ENCODE assay signal across 1 cellular context in the genomic region with DNA sequence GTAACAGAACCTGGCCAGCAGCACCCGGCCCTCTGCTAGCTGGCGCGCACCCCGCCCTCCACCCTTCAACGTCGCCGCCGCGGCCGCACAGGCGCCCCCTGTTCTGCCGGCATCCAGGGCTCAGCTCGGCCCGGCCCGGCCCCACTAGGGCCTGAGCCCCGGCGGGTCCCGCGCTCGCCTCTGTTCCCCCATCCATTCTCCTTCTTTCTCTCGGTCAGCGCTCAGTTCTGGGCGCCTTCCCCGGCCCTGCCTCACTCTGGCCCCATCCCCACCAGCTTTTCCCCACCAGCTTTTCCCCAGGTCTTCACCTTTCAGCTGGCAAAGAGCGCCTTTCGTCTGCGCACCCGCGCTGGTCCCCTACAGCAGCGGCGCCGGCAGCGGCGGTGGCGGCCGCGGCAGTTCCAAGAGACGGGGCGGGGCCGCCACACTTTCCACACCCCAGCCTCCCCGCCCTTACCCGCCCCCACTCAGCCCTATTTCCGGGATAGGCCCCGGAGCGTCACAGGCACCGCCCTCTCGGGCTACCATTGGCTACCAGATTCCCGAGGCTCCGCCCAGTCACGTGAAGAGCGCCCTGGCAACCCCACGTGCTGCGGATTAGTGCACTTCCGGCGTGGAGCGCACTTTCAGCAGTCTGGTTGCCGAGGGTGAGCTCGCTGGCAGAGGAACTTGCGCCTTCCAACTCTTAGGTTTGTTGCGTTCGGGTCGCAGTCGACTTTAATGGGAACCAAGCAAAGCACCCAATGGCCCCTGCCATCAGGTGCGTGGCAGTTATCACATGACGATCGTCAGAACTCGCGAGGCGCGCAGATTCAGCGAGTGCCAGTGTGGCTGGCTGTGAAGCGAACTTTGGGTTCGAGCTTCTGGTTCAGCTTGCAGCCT.
A peak's percentile ranks its signal among the peaks of the same experiment; 100 is the strongest.
TF ChIP-seq lines count a peak whose summit lies in the region.

A gene (minus strand): TSS at position 403 of the 882 bp plus-strand sequence. CDS start 831 bp downstream, outside the sequence.

TF ChIP-seq in HepG2, 621 proteins besides CTCF, POLR2A, EP300 and RAD21 (continued from another document and continues in another):
- TF ChIP-seq, protein P1, sequence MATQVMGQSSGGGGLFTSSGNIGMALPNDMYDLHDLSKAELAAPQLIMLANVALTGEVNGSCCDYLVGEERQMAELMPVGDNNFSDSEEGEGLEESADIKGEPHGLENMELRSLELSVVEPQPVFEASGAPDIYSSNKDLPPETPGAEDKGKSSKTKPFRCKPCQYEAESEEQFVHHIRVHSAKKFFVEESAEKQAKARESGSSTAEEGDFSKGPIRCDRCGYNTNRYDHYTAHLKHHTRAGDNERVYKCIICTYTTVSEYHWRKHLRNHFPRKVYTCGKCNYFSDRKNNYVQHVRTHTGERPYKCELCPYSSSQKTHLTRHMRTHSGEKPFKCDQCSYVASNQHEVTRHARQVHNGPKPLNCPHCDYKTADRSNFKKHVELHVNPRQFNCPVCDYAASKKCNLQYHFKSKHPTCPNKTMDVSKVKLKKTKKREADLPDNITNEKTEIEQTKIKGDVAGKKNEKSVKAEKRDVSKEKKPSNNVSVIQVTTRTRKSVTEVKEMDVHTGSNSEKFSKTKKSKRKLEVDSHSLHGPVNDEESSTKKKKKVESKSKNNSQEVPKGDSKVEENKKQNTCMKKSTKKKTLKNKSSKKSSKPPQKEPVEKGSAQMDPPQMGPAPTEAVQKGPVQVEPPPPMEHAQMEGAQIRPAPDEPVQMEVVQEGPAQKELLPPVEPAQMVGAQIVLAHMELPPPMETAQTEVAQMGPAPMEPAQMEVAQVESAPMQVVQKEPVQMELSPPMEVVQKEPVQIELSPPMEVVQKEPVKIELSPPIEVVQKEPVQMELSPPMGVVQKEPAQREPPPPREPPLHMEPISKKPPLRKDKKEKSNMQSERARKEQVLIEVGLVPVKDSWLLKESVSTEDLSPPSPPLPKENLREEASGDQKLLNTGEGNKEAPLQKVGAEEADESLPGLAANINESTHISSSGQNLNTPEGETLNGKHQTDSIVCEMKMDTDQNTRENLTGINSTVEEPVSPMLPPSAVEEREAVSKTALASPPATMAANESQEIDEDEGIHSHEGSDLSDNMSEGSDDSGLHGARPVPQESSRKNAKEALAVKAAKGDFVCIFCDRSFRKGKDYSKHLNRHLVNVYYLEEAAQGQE (IDR thresholded peaks at IDR 0.05; ENCODE audit: borderline replicate concordance in 1 of 2, low read depth in 1 of 2, low read length in 2 of 2), result no peak
- TF ChIP-seq SP1 (IDR thresholded peaks at IDR 0.05), result no peak
- TF ChIP-seq SP1 (CRISPR knock-in tag; IDR thresholded peaks at IDR 0.05), result peak; percentile 97
- TF ChIP-seq RXRA (CRISPR knock-in tag; IDR thresholded peaks at IDR 0.05), result peak; percentile 42; the same call in 1 of the 2 replicates
- TF ChIP-seq ZEB1 (IDR thresholded peaks at IDR 0.05; ENCODE audit: insufficient replicate concordance, low read depth), result no peak
- TF ChIP-seq, protein P2, sequence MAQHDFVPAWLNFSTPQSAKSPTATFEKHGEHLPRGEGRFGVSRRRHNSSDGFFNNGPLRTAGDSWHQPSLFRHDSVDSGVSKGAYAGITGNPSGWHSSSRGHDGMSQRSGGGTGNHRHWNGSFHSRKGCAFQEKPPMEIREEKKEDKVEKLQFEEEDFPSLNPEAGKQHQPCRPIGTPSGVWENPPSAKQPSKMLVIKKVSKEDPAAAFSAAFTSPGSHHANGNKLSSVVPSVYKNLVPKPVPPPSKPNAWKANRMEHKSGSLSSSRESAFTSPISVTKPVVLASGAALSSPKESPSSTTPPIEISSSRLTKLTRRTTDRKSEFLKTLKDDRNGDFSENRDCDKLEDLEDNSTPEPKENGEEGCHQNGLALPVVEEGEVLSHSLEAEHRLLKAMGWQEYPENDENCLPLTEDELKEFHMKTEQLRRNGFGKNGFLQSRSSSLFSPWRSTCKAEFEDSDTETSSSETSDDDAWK (CRISPR knock-in tag; IDR thresholded peaks at IDR 0.05), result no peak
- TF ChIP-seq NFKBIZ (CRISPR knock-in tag; IDR thresholded peaks at IDR 0.05), result peak; percentile 52; the same call in 1 of the 2 replicates
- TF ChIP-seq NBN (conservative IDR thresholded peaks at IDR 0.05), result no peak
- peak; percentile 88 for TF ChIP-seq ELF4 (CRISPR knock-in tag; IDR thresholded peaks at IDR 0.05; ENCODE audit: borderline replicate concordance)
- TF ChIP-seq, protein P3, sequence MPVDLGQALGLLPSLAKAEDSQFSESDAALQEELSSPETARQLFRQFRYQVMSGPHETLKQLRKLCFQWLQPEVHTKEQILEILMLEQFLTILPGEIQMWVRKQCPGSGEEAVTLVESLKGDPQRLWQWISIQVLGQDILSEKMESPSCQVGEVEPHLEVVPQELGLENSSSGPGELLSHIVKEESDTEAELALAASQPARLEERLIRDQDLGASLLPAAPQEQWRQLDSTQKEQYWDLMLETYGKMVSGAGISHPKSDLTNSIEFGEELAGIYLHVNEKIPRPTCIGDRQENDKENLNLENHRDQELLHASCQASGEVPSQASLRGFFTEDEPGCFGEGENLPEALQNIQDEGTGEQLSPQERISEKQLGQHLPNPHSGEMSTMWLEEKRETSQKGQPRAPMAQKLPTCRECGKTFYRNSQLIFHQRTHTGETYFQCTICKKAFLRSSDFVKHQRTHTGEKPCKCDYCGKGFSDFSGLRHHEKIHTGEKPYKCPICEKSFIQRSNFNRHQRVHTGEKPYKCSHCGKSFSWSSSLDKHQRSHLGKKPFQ (CRISPR knock-in tag; IDR thresholded peaks at IDR 0.05; ENCODE audit: insufficient replicate concordance), result no peak
- peak; percentile 84; the same call in 1 of the 2 replicates for TF ChIP-seq MIXL1 (CRISPR knock-in tag; IDR thresholded peaks at IDR 0.05)
- 0 out of 2 replicates have a peak, but pooled peaks have one; percentile 61 for TF ChIP-seq ZNF101 (CRISPR knock-in tag; IDR thresholded peaks at IDR 0.05; ENCODE audit: borderline replicate concordance, low read depth)
- TF ChIP-seq, protein P4, sequence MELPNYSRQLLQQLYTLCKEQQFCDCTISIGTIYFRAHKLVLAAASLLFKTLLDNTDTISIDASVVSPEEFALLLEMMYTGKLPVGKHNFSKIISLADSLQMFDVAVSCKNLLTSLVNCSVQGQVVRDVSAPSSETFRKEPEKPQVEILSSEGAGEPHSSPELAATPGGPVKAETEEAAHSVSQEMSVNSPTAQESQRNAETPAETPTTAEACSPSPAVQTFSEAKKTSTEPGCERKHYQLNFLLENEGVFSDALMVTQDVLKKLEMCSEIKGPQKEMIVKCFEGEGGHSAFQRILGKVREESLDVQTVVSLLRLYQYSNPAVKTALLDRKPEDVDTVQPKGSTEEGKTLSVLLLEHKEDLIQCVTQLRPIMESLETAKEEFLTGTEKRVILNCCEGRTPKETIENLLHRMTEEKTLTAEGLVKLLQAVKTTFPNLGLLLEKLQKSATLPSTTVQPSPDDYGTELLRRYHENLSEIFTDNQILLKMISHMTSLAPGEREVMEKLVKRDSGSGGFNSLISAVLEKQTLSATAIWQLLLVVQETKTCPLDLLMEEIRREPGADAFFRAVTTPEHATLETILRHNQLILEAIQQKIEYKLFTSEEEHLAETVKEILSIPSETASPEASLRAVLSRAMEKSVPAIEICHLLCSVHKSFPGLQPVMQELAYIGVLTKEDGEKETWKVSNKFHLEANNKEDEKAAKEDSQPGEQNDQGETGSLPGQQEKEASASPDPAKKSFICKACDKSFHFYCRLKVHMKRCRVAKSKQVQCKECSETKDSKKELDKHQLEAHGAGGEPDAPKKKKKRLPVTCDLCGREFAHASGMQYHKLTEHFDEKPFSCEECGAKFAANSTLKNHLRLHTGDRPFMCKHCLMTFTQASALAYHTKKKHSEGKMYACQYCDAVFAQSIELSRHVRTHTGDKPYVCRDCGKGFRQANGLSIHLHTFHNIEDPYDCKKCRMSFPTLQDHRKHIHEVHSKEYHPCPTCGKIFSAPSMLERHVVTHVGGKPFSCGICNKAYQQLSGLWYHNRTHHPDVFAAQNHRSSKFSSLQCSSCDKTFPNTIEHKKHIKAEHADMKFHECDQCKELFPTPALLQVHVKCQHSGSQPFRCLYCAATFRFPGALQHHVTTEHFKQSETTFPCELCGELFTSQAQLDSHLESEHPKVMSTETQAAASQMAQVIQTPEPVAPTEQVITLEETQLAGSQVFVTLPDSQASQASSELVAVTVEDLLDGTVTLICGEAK (IDR thresholded peaks at IDR 0.05), result no peak
- TF ChIP-seq, protein P4 (CRISPR knock-in tag; IDR thresholded peaks at IDR 0.05), result no peak; the same call in 1 of the 2 replicates
- TF ChIP-seq, protein P5, sequence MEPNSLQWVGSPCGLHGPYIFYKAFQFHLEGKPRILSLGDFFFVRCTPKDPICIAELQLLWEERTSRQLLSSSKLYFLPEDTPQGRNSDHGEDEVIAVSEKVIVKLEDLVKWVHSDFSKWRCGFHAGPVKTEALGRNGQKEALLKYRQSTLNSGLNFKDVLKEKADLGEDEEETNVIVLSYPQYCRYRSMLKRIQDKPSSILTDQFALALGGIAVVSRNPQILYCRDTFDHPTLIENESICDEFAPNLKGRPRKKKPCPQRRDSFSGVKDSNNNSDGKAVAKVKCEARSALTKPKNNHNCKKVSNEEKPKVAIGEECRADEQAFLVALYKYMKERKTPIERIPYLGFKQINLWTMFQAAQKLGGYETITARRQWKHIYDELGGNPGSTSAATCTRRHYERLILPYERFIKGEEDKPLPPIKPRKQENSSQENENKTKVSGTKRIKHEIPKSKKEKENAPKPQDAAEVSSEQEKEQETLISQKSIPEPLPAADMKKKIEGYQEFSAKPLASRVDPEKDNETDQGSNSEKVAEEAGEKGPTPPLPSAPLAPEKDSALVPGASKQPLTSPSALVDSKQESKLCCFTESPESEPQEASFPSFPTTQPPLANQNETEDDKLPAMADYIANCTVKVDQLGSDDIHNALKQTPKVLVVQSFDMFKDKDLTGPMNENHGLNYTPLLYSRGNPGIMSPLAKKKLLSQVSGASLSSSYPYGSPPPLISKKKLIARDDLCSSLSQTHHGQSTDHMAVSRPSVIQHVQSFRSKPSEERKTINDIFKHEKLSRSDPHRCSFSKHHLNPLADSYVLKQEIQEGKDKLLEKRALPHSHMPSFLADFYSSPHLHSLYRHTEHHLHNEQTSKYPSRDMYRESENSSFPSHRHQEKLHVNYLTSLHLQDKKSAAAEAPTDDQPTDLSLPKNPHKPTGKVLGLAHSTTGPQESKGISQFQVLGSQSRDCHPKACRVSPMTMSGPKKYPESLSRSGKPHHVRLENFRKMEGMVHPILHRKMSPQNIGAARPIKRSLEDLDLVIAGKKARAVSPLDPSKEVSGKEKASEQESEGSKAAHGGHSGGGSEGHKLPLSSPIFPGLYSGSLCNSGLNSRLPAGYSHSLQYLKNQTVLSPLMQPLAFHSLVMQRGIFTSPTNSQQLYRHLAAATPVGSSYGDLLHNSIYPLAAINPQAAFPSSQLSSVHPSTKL (CRISPR knock-in tag; IDR thresholded peaks at IDR 0.05), result peak; percentile 62; the same call in 1 of the 2 replicates
- TF ChIP-seq, protein P6, sequence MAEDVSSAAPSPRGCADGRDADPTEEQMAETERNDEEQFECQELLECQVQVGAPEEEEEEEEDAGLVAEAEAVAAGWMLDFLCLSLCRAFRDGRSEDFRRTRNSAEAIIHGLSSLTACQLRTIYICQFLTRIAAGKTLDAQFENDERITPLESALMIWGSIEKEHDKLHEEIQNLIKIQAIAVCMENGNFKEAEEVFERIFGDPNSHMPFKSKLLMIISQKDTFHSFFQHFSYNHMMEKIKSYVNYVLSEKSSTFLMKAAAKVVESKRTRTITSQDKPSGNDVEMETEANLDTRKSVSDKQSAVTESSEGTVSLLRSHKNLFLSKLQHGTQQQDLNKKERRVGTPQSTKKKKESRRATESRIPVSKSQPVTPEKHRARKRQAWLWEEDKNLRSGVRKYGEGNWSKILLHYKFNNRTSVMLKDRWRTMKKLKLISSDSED (CRISPR knock-in tag; IDR thresholded peaks at IDR 0.05), result no peak
- no peak for TF ChIP-seq ZNF20 (CRISPR knock-in tag; IDR thresholded peaks at IDR 0.05)
- TF ChIP-seq NCOA5 (CRISPR knock-in tag; IDR thresholded peaks at IDR 0.05), result no peak
- no peak for TF ChIP-seq TSC22D2 (CRISPR knock-in tag; IDR thresholded peaks at IDR 0.05; ENCODE audit: borderline replicate concordance)
- TF ChIP-seq, protein P7, sequence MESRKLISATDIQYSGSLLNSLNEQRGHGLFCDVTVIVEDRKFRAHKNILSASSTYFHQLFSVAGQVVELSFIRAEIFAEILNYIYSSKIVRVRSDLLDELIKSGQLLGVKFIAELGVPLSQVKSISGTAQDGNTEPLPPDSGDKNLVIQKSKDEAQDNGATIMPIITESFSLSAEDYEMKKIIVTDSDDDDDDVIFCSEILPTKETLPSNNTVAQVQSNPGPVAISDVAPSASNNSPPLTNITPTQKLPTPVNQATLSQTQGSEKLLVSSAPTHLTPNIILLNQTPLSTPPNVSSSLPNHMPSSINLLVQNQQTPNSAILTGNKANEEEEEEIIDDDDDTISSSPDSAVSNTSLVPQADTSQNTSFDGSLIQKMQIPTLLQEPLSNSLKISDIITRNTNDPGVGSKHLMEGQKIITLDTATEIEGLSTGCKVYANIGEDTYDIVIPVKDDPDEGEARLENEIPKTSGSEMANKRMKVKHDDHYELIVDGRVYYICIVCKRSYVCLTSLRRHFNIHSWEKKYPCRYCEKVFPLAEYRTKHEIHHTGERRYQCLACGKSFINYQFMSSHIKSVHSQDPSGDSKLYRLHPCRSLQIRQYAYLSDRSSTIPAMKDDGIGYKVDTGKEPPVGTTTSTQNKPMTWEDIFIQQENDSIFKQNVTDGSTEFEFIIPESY (CRISPR knock-in tag; IDR thresholded peaks at IDR 0.05), result peak; percentile 95
- TF ChIP-seq ERF (CRISPR knock-in tag; IDR thresholded peaks at IDR 0.05), result peak; percentile 76; the same call in 1 of the 2 replicates
- TF ChIP-seq, protein P8, sequence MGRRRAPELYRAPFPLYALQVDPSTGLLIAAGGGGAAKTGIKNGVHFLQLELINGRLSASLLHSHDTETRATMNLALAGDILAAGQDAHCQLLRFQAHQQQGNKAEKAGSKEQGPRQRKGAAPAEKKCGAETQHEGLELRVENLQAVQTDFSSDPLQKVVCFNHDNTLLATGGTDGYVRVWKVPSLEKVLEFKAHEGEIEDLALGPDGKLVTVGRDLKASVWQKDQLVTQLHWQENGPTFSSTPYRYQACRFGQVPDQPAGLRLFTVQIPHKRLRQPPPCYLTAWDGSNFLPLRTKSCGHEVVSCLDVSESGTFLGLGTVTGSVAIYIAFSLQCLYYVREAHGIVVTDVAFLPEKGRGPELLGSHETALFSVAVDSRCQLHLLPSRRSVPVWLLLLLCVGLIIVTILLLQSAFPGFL (CRISPR knock-in tag; IDR thresholded peaks at IDR 0.05), result no peak
